In the genomic region with DNA sequence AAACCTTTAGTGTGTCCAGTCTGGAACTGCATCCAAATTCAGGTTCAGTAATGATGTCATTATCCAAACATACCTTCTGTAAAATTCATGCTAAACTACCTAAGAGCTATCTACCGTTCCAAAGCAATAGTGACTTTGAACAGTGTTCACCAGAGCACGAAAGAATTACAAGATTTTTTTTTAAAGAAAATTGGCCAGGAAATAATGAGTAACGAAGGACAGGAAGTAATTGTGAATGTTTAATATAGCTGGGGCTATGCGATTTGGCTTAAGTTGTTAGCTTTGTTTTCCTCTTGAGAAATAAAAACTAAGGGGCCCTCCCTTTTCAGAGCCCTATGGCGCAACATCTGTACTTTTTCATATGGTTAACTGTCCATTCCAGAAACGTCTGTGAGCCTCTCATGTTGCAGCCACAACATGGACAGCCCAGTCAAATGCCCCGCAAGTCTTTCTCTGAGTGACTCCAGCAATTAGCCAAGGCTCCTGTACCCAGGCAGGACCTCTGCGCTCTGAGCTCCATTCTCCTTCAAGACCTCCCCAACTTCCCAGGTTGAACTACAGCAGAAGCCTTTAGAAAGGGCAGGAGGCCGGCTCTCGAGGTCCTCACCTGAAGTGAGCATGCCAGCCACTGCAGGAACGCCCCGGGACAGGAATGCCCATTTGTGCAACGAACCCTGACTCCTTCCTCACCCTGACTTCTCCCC, we compare ENCODE assay signal across 8 cellular contexts. TPM values are rescaled to one million over a fixed set of nuclear protein-coding genes. Genes with fewer than 3 reads are reported as not detected.
DNase-seq lines count a peak whose midpoint lies in the region; TF ChIP-seq lines count a peak whose summit lies in the region.

No MANE protein-coding gene starts in this region.

- H3K9me3 ChIP-seq in left ventricle myocardium inferior (replicated peaks), result no peaks in the 10 kb centered on the region

- peak overlapping the region; percentile 78 for H3K4me3 ChIP-seq in HL-60 (replicated peaks; ENCODE audit: insufficient read depth, low read length)
- peak overlapping the region; percentile 86 for H3K4me3 ChIP-seq in left ventricle myocardium inferior

- H3K27me3 Mint-ChIP-seq in activated naive CD4-positive, alpha-beta T cell treated with anti-CD3 and anti-CD28 coated beads, Interleukin-2, amount 50 U/mL, for 24 hours, result no peaks in the 10 kb centered on the region
- H3K27me3 Mint-ChIP-seq in activated naive CD8-positive, alpha-beta T cell treated with anti-CD3 and anti-CD28 coated beads for 36 hours, result no peaks in the 10 kb centered on the region

- no peak for TF ChIP-seq CTCF in HL-60 (IDR thresholded peaks at IDR 0.05; ENCODE audit: insufficient read depth, low read length)
- no peak for TF ChIP-seq CTCF in left ventricle myocardium inferior (IDR thresholded peaks at IDR 0.05; ENCODE audit: borderline replicate concordance)

- H3K36me3 Mint-ChIP-seq in activated naive CD4-positive, alpha-beta T cell treated with anti-CD3 and anti-CD28 coated beads, Interleukin-2, amount 50 U/mL, for 24 hours, result no peaks in the 10 kb centered on the region
- H3K36me3 Mint-ChIP-seq in activated naive CD8-positive, alpha-beta T cell treated with anti-CD3 and anti-CD28 coated beads for 36 hours, result peaks cover 19% of the 10 kb centered on the region

- no peaks in the 10 kb centered on the region for H3K27me3 ChIP-seq in HL-60 (ENCODE audit: insufficient read depth, poor library complexity, severe bottlenecking)
- H3K27me3 ChIP-seq in left ventricle myocardium inferior (ENCODE audit: low read depth), result no peaks in the 10 kb centered on the region

- H3K4me1 Mint-ChIP-seq in activated naive CD4-positive, alpha-beta T cell treated with anti-CD3 and anti-CD28 coated beads, Interleukin-2, amount 50 U/mL, for 24 hours, result peaks cover 67% of the 10 kb centered on the region
- peaks cover 47% of the 10 kb centered on the region for H3K4me1 Mint-ChIP-seq in activated naive CD8-positive, alpha-beta T cell treated with anti-CD3 and anti-CD28 coated beads for 36 hours

- H3K4me1 ChIP-seq in left ventricle myocardium inferior, result peaks cover 75% of the 10 kb centered on the region

- intact Hi-C loops in left ventricle myocardium inferior (cut with micrococcal nuclease), result loop anchor here (5.0 kb wide), 1 partner anchor 153 kb away; no protein-coding TSS in a partner anchor

- peak overlapping the region; percentile 99 for H3K4me3 Mint-ChIP-seq in activated naive CD4-positive, alpha-beta T cell treated with anti-CD3 and anti-CD28 coated beads, Interleukin-2, amount 50 U/mL, for 24 hours
- peak overlapping the region; percentile 98 for H3K4me3 Mint-ChIP-seq in activated naive CD8-positive, alpha-beta T cell treated with anti-CD3 and anti-CD28 coated beads for 36 hours

- peak overlapping the region; percentile 88 for H3K27ac ChIP-seq in HL-60 (replicated peaks)
- peak overlapping the region; percentile 97 for H3K27ac ChIP-seq in left ventricle myocardium inferior (replicated peaks)

- H3K9me3 Mint-ChIP-seq in activated naive CD4-positive, alpha-beta T cell treated with anti-CD3 and anti-CD28 coated beads, Interleukin-2, amount 50 U/mL, for 24 hours, result peaks cover 5% of the 10 kb centered on the region
- peaks cover 11% of the 10 kb centered on the region for H3K9me3 Mint-ChIP-seq in activated naive CD8-positive, alpha-beta T cell treated with anti-CD3 and anti-CD28 coated beads for 36 hours

- no peak for DNase-seq in activated naive CD4-positive, alpha-beta T cell treated with anti-CD3 and anti-CD28 coated beads, Interleukin-2, amount 50 U/mL, for 16 hours
- DNase-seq in HL-60 (ENCODE audit: low read depth in 1 of 2, low spot score in 1 of 2) (peak in 1 of 2 experiments; percentile 55), left ventricle myocardium inferior (no peak), renal cortical epithelial cell (ENCODE audit: low read depth) (peak; percentile 95), NCI-H1105 (lab: John Stamatoyannopoulos, UW) (no peak), NCI-H2196 treated with DMSO at 0.1 percent for 48 hours (lab: John Stamatoyannopoulos, UW; ENCODE audit: unreplicated experiment) (no peak)
- DNase-seq in activated naive CD8-positive, alpha-beta T cell treated with anti-CD3 and anti-CD28 coated beads for 36 hours, result no peak

- no peaks in the 10 kb centered on the region for H3K36me3 ChIP-seq in left ventricle myocardium inferior

- peak overlapping the region; percentile 98 for H3K27ac Mint-ChIP-seq in activated naive CD4-positive, alpha-beta T cell treated with anti-CD3 and anti-CD28 coated beads, Interleukin-2, amount 50 U/mL, for 24 hours
- H3K27ac Mint-ChIP-seq in activated naive CD8-positive, alpha-beta T cell treated with anti-CD3 and anti-CD28 coated beads for 36 hours, result peak overlapping the region; percentile 98

RNA-seq across cellular contexts. Expression of gene FAS, which starts 0.6 kb away (rescaled TPM):
- total RNA-seq in activated naive CD8-positive, alpha-beta T cell treated with anti-CD3 and anti-CD28 coated beads for 36 hours, result 10 to 100 TPM; 31.1 to 33.4 TPM
- total RNA-seq in left ventricle myocardium inferior (3.7 TPM), renal cortical epithelial cell (95.0 and 123 TPM in 2 replicates)

RNA-seq across cellular contexts. Expression of gene ACTA2, which starts 37.4 kb away (rescaled TPM):
- 1 to 10 TPM; 4.7 to 5.0 TPM for total RNA-seq in activated naive CD8-positive, alpha-beta T cell treated with anti-CD3 and anti-CD28 coated beads for 36 hours
- total RNA-seq in left ventricle myocardium inferior (89.4 TPM), renal cortical epithelial cell (11.3 and 83.4 TPM in 2 replicates)
